ENCODE assay signal across 1 cellular context in the genomic region with DNA sequence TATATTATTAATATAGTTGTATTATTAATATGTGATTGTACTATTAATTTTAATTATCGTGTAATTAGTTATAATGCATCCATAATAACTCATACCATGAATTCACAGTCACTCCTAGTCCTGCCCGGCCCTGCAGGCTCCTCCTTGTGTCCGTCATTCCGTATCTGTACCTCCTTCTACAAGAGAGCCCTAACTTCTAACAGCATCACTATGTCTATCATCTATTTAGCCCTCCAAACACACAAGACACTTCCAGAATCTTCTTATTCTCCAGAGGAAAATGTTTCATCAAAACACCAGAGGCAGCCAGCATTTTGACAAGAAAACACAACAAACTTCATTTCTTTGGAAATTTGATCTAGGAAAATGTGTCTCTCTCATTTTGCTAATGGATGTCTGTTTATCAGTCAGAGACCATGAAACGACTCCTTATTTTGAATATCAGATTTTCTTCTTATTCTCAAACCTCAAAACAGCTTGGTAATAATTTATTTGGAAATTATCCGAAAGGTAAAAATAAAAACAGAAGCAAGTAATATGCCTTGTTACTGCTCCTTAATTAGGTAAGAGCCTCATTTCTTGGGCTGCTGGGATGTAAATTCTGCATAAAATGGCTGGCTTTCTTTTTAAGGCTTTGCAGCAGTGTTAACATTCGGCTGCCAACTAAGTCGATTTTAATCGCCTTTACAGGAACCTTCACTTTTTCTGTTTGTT.
TF ChIP-seq lines count a peak whose summit lies in the region.

No MANE protein-coding gene starts in this region.

TF ChIP-seq in GM23338, 12 proteins besides CTCF, POLR2A, EP300 and RAD21:
- no peak for TF ChIP-seq POLR2AphosphoS5 (IDR thresholded peaks at IDR 0.05; ENCODE audit: low read depth)
- TF ChIP-seq EZH2 (IDR thresholded peaks at IDR 0.05; ENCODE audit: low read depth, unreplicated experiment): no peak
- TF ChIP-seq, protein P1, sequence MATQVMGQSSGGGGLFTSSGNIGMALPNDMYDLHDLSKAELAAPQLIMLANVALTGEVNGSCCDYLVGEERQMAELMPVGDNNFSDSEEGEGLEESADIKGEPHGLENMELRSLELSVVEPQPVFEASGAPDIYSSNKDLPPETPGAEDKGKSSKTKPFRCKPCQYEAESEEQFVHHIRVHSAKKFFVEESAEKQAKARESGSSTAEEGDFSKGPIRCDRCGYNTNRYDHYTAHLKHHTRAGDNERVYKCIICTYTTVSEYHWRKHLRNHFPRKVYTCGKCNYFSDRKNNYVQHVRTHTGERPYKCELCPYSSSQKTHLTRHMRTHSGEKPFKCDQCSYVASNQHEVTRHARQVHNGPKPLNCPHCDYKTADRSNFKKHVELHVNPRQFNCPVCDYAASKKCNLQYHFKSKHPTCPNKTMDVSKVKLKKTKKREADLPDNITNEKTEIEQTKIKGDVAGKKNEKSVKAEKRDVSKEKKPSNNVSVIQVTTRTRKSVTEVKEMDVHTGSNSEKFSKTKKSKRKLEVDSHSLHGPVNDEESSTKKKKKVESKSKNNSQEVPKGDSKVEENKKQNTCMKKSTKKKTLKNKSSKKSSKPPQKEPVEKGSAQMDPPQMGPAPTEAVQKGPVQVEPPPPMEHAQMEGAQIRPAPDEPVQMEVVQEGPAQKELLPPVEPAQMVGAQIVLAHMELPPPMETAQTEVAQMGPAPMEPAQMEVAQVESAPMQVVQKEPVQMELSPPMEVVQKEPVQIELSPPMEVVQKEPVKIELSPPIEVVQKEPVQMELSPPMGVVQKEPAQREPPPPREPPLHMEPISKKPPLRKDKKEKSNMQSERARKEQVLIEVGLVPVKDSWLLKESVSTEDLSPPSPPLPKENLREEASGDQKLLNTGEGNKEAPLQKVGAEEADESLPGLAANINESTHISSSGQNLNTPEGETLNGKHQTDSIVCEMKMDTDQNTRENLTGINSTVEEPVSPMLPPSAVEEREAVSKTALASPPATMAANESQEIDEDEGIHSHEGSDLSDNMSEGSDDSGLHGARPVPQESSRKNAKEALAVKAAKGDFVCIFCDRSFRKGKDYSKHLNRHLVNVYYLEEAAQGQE (IDR thresholded peaks at IDR 0.05; ENCODE audit: unreplicated experiment): no peak
- TF ChIP-seq EZH2phosphoT487 (IDR thresholded peaks at IDR 0.05; ENCODE audit: unreplicated experiment): no peak
